ENCODE assay signal across 22 cellular contexts in genomic region chr7:108120196-108120595, GRCh38. TPM values are rescaled to one million over a fixed set of nuclear protein-coding genes. Genes with fewer than 3 reads are reported as not detected.
"Had no signal": no experiment of that assay in that cellular context is flagged by ENCODE, and none has a peak within 500 bp of the region (broad histone marks: within the 10 kb centered on the region; RNA-seq: fewer than 3 reads in every experiment).

No MANE protein-coding gene starts in this region.

- DNase-seq: Karpas-422, KG1, MG63, NCI-H1092 treated with DMSO at 0.1 percent for 48 hours, NCI-H1436, NCI-H187, NCI-H2029, NCI-H2081 treated with DMSO at 0.1 percent for 48 hours, NCI-H2171, NCI-H226, NCI-H446, NCI-H510A, NCI-H524 treated with DMSO at 0.1 percent for 48 hours, NCI-H69, NCI-H774, Right ventricle myocardium superior, RPMI8226, SIG-M5 had no signal

- H3K27me3 ChIP-seq: MG63, SJSA1 had no signal

- H3K4me3 ChIP-seq: MG63, SJSA1, SK-N-MC had no signal

- H3K27ac ChIP-seq: SJSA1, SK-N-MC had no signal

- FAIRE-seq: RCC 7860 had no signal

- H3K9me3 ChIP-seq: MG63, SJSA1 had no signal

- H3K4me1 ChIP-seq: SJSA1 had no signal

- H3K36me3 ChIP-seq: MG63, SJSA1 had no signal

RNA-seq across cellular contexts. Expression of gene LAMB4, which starts 10.0 kb away (rescaled TPM):
- total RNA-seq: HT-29 had no signal
